ENCODE assay signal across 20 cellular contexts in the genomic region with DNA sequence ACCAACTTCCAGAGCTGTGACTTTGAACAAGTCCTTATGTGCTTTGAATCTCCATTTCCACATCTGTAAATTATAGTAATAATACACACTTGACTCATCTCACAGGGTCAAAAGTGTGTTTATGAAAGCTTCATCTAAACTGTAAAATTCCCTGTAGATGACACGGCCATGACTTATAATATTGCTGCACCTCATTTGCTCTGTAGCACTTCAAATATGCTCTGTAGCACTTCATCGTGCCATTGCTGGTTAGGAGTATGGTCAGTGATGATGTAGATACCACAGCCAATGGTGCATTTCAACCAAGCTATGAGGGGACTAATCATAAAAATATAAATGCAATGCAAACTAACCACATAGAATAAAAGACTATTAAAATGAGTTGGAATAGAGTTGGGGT.
DNase-seq lines count a peak whose midpoint lies in the region.
"Had no signal": no experiment of that assay in that cellular context is flagged by ENCODE, and none has a peak within 500 bp of the region (broad histone marks: within the 10 kb centered on the region; RNA-seq: fewer than 3 reads in every experiment).

No MANE protein-coding gene starts in this region.

- H3K27me3 ChIP-seq in MG63 = no peaks in the 10 kb centered on the region
- H3K27me3 ChIP-seq: BLaER1, hepatocyte, tibial nerve had no signal

- peak; percentile 41 for DNase-seq in GM03348 (ENCODE audit: low spot score)
- DNase-seq in MG63 = peak; percentile 12
- peak; percentile 72 for DNase-seq in fibroblast of gingiva (ENCODE audit: low read depth)
- peak; percentile 59 for DNase-seq in stromal cell of bone marrow (ENCODE audit: low read depth)
- DNase-seq in HuH-7 (ENCODE audit: low spot score) = no peak
- no peak for DNase-seq in NCI-H1092 (lab: John Stamatoyannopoulos, UW)
- no peak for DNase-seq in SW480 (ENCODE audit: low spot score)
- DNase-seq: activated CD8-positive, alpha-beta memory T cell treated with anti-CD3 and anti-CD28 coated beads for 24 hours; activated naive CD4-positive, alpha-beta T cell treated with anti-CD3 and anti-CD28 coated beads for 36 hours; activated T-cell treated with anti-CD3 and anti-CD28 coated beads, Interleukin-2, amount 50 U/mL, for 48 hours; aorta; effector memory CD8-positive, alpha-beta T cell; lower lobe of right lung; stimulated activated CD4-positive, alpha-beta T cell treated with anti-CD3 and anti-CD28 coated beads, Interleukin-2, amount 100 ng/mL, for 48 hours; stimulated activated naive CD8-positive, alpha-beta T cell treated with anti-CD3 and anti-CD28 coated beads, Interleukin-15, Interleukin-2, amounts not matched to agents 100 U/mL and 50 U/mL, for 24 hours; T1000 had no signal

- no peaks in the 10 kb centered on the region for H3K9me3 ChIP-seq in MG63
- H3K9me3 ChIP-seq: BLaER1, lower lobe of right lung, tibial nerve had no signal

- no peaks in the 10 kb centered on the region for H3K36me3 ChIP-seq in MG63
- H3K36me3 ChIP-seq: BLaER1 had no signal

- H3K4me3 ChIP-seq in MG63 = no peak overlapping the region
- H3K4me3 ChIP-seq: BLaER1, hepatocyte, lower lobe of right lung, smooth muscle cell, tibial nerve had no signal

Comparison
In these comparisons a context has a peak if more than half of its experiments do, and no peak if none do; other contexts are left out.
1. DNase-seq: peak in GM03348 (single experiment), MG63 (single experiment), fibroblast of gingiva (single experiment) and stromal cell of bone marrow (single experiment); none in HuH-7 (single experiment), NCI-H1092 (single experiment) and SW480 (single experiment).